Comparison of ENCODE assay signal across 29 cellular contexts in the genomic region with DNA sequence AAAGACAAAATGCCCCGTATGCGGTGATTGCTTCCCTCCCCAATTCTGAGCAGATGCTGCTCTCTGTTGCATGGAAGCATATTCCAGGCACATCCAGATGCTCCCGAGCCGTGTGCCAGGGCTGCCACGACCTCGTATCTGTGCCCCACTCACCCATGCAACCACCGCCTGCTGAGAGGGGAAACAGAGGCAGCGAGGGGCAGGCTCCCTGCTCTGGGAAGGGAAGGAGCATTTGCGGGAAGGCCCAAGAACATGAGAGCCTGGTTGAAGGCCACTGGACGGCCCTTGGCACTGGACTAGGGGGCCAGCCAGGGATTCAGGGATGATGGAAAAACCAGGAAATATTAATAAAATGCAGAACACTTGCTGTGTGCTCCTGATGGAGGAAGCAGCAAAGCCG.
"Had no signal": no experiment of that assay in that cellular context is flagged by ENCODE, and none has a peak within 500 bp of the region (broad histone marks: within the 10 kb centered on the region; RNA-seq: fewer than 3 reads in every experiment).

No MANE protein-coding gene starts in this region.

- H3K9me3 Mint-ChIP-seq: activated CD4-positive, alpha-beta memory T cell treated with anti-CD3 and anti-CD28 coated beads for 36 hours; activated naive CD4-positive, alpha-beta T cell treated with anti-CD3 and anti-CD28 coated beads, Interleukin-2, amount 50 U/mL, for 72 hours; activated naive CD8-positive, alpha-beta T cell treated with anti-CD3 and anti-CD28 coated beads, Interleukin-2, amount 50 U/mL, for 24 hours; activated T-cell treated with anti-CD3 and anti-CD28 coated beads, Interleukin-2, amount 50 U/mL, for 4 hours had no signal

- H3K4me3 Mint-ChIP-seq: activated CD4-positive, alpha-beta memory T cell treated with anti-CD3 and anti-CD28 coated beads for 36 hours; activated CD4-positive, alpha-beta T cell treated with anti-CD3 and anti-CD28 coated beads, Interleukin-2, amount 10 ng/mL, durations not matched to agents 7 days and 5 days; activated naive CD8-positive, alpha-beta T cell treated with anti-CD3 and anti-CD28 coated beads, Interleukin-2, amount 50 U/mL, for 24 hours; activated T-cell treated with anti-CD3 and anti-CD28 coated beads, Interleukin-2, amount 50 U/mL, for 4 hours had no signal

- H3K9ac ChIP-seq: SK-N-SH had no signal

- H3K4me1 Mint-ChIP-seq: activated CD4-positive, alpha-beta T cell treated with anti-CD3 and anti-CD28 coated beads, Interleukin-2, amount 10 ng/mL, durations not matched to agents 7 days and 5 days had no signal

- H3K4me3 ChIP-seq: ascending aorta, body of pancreas, SJCRH30 had no signal

- ATAC-seq: activated naive CD4-positive, alpha-beta T cell treated with anti-CD3 and anti-CD28 coated beads, Interleukin-2, amount 50 U/mL, for 72 hours; activated naive CD8-positive, alpha-beta T cell treated with anti-CD3 and anti-CD28 coated beads, Interleukin-2, amount 50 U/mL, for 24 hours; activated T-cell treated with anti-CD3 and anti-CD28 coated beads, Interleukin-2, amount 50 U/mL, for 4 hours; body of pancreas; Panc1 had no signal

- H3K36me3 Mint-ChIP-seq: activated CD4-positive, alpha-beta memory T cell treated with anti-CD3 and anti-CD28 coated beads for 36 hours; activated naive CD4-positive, alpha-beta T cell treated with anti-CD3 and anti-CD28 coated beads, Interleukin-2, amount 50 U/mL, for 72 hours had no signal

- DNase-seq: activated CD4-positive, alpha-beta memory T cell treated with anti-CD3 and anti-CD28 coated beads for 36 hours; activated CD4-positive, alpha-beta T cell treated with anti-CD3 and anti-CD28 coated beads, Interleukin-2, amount 10 ng/mL, durations not matched to agents 7 days and 5 days; activated CD4-positive, CD25-positive, alpha-beta regulatory T cell; activated CD8-positive, alpha-beta memory T cell treated with anti-CD3 and anti-CD28 coated beads for 24 hours; activated effector memory CD4-positive, alpha-beta T cell treated with anti-CD3 and anti-CD28 coated beads, Interleukin-2, amount 50 U/mL, for 16 hours; activated naive CD4-positive, alpha-beta T cell treated with Interleukin-2 at 50 U/mL for 16 hours; activated naive CD8-positive, alpha-beta T cell treated with anti-CD3 and anti-CD28 coated beads, Interleukin-2, amount 50 U/mL, for 24 hours; activated T-cell treated with anti-CD3 and anti-CD28 coated beads, Interleukin-2, amount 50 U/mL, for 4 hours; amniotic stem cell; body of pancreas; Kasumi-1; KBM-7; NCI-H1092; NCI-H1417 treated with DMSO at 0.1 percent for 48 hours; NCI-H1694 treated with DMSO at 0.1 percent for 48 hours; NCI-H2029 treated with DMSO at 0.1 percent for 48 hours; NCI-H510A treated with DMSO at 0.1 percent for 48 hours; NCI-H69; NK-92 treated with Interleukin-12 subunit alpha and Interleukin-12 subunit beta, amount 100 ng/mL, for 24 hours; OCI-M1; Right ventricle myocardium superior; RPMI8226; SJCRH30; SK-N-SH; T-helper 1 cell had no signal

- H3K27me3 ChIP-seq: ascending aorta, body of pancreas, SJCRH30 had no signal

- H3K4me1 ChIP-seq: SJCRH30 had no signal

- H3K9me3 ChIP-seq: ascending aorta, body of pancreas, SJCRH30, SK-N-SH had no signal

- H3K27ac Mint-ChIP-seq: activated CD4-positive, alpha-beta memory T cell treated with anti-CD3 and anti-CD28 coated beads for 36 hours; activated CD4-positive, alpha-beta T cell treated with anti-CD3 and anti-CD28 coated beads, Interleukin-2, amount 10 ng/mL, durations not matched to agents 7 days and 5 days; activated naive CD4-positive, alpha-beta T cell treated with anti-CD3 and anti-CD28 coated beads, Interleukin-2, amount 50 U/mL, for 72 hours; activated naive CD8-positive, alpha-beta T cell treated with anti-CD3 and anti-CD28 coated beads, Interleukin-2, amount 50 U/mL, for 24 hours had no signal

- H3K27ac ChIP-seq: ascending aorta, SJCRH30, VCaP had no signal

- H3K4me2 ChIP-seq: SK-N-SH had no signal
